ENCODE assay signal across 8 cellular contexts in the genomic region with DNA sequence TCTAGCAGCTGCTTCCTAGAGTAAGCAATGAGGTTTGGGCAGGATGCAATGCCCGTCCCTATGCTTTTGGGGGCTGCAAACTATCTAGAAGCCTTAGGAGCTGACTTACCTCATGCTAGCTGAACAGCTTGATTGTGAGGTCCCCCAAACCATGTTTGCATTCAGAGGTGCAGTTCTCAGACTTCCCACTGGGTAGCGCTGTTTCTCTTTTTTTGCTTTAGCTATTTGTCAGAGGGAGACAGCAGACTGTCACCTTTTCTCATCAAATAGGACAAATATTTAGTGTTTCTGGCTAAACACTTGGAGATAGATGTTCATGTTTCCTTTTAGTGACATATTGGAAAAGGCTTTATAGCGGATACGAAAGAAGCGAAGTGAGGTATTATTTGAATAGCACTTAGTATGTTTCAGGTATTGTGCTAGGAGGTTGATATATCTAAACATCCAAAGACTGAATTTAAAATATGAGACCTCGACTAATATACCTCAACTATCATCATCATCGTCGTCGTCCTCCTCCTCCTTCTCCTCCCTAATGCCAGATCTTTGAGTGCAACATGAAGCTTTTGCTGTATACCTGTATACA. TPM values are rescaled to one million over a fixed set of nuclear protein-coding genes. Genes with fewer than 3 reads are reported as not detected.
A peak's percentile ranks its signal among the peaks of the same experiment; 100 is the strongest.
DNase-seq lines count a peak whose midpoint lies in the region; ATAC-seq and TF ChIP-seq lines count a peak whose summit lies in the region.

No MANE protein-coding gene starts in this region.

- H3K9me3 Mint-ChIP-seq in MCF 10A (ENCODE audit: unreplicated experiment): no peaks in the 10 kb centered on the region

- BruUV-seq in MCF 10A (replicated peaks; lab: Mats Ljungman, UMichigan): no TSS peak

- ATAC-seq in GM18499 (IDR thresholded peaks at IDR 0.05; ENCODE audit: insufficient read depth, unreplicated experiment) (peak; percentile 66), HG02885 (IDR thresholded peaks at IDR 0.05; ENCODE audit: poor library complexity, unreplicated experiment) (peak; percentile 81)

- no peak overlapping the region for H3K4me3 Mint-ChIP-seq in MCF 10A (ENCODE audit: unreplicated experiment)

- DNase-seq in NCI-H187 treated with DMSO at 0.1 percent for 48 hours (lab: John Stamatoyannopoulos, UW): peak; percentile 0
- peak; percentile 44 for DNase-seq in UCSD-AML1 (lab: John Stamatoyannopoulos, UW; ENCODE audit: unreplicated experiment)
- DNase-seq in MCF 10A (ENCODE audit: unreplicated experiment): peak; percentile 78
- DNase-seq in islet precursor cell: peak; percentile 81
- peak; percentile 82 to 87 for DNase-seq in stimulated activated CD4-positive, alpha-beta T cell treated with anti-CD3 and anti-CD28 coated beads, Interleukin-2, amount 100 ng/mL, for 24 hours

- POLR2A ChIA-PET in MCF 10A (lab: Yijun Ruan, JAX): interaction anchor here (0.8 to 4.5 kb wide), 12 partner anchors 9 to 338 kb away, joined by 3 to 32 read pairs (median 4); a partner anchor contains a TSS

- intact Hi-C loops in MCF 10A (cut with micrococcal nuclease): loop anchor here (1.0 to 5.0 kb wide), 7 partner anchors 76 to 961 kb away; a partner anchor contains a TSS

- no peaks in the 10 kb centered on the region for H3K27me3 Mint-ChIP-seq in MCF 10A (ENCODE audit: insufficient read depth, unreplicated experiment)

- CTCF ChIA-PET in MCF 10A (lab: Yijun Ruan, JAX): interaction anchor here (0.6 to 3.4 kb wide), 49 partner anchors 9 to 403 kb away, joined by 3 to 57 read pairs (median 4); a partner anchor contains a TSS

- H3K27ac ChIP-seq in 22Rv1: no peak overlapping the region

- TF ChIP-seq CTCF in 22Rv1 (IDR thresholded peaks at IDR 0.05) (peak; percentile 87), MCF 10A (IDR thresholded peaks at IDR 0.05; ENCODE audit: unreplicated experiment) (peak; percentile 86)

- peaks cover 5% of the 10 kb centered on the region for H3K36me3 Mint-ChIP-seq in MCF 10A (ENCODE audit: insufficient read depth, unreplicated experiment)

- H3K27ac Mint-ChIP-seq in MCF 10A (ENCODE audit: low read depth, unreplicated experiment): no peak overlapping the region

- H3K4me1 Mint-ChIP-seq in MCF 10A (ENCODE audit: insufficient read depth, unreplicated experiment): peaks cover 6% of the 10 kb centered on the region

RNA-seq across cellular contexts. Expression of a gene that starts 18.7 kb away (rescaled TPM):
- total RNA-seq in MCF 10A (2022): 26.6 and 31.6 TPM in 2 replicates

Comparison
In these comparisons a context has a peak if more than half of its experiments do, and no peak if none do; other contexts are left out.
1. DNase-seq: peak in every context shown above with its lines; median percentile 84 in stimulated activated CD4-positive, alpha-beta T cell treated with anti-CD3 and anti-CD28 coated beads, Interleukin-2, amount 100 ng/mL, for 24 hours; 81 in islet precursor cell; 78 in MCF 10A; 44 in UCSD-AML1; 0 in NCI-H187 treated with DMSO at 0.1 percent for 48 hours.